26 cellular contexts compared by ENCODE assay signal in the genomic region with DNA sequence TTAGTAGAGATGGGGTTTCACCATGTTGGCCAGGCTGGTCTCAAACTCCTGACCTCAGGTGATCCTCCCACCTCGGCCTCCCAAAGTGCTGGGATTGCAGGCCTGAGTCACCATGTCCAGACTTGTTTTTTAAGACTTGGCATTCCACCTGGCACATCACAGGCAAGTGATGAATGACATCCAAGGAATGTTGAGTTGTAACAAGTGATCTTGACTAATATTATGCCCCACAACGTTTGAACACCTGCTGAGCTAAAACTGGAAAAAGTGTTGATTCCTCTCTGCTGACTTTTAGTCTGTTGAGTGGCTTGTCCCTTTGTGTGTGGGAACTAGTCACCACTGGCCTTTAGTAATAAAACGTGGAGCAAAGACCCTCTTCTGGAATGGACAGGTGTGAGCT. TPM values are rescaled to one million over a fixed set of nuclear protein-coding genes. Genes with fewer than 3 reads are reported as not detected.
A peak's percentile ranks its signal among the peaks of the same experiment; 100 is the strongest.
DNase-seq lines count a peak whose midpoint lies in the region; ATAC-seq, FAIRE-seq and TF ChIP-seq lines count a peak whose summit lies in the region.
"Had no signal": no experiment of that assay in that cellular context is flagged by ENCODE, and none has a peak within 500 bp of the region (broad histone marks: within the 10 kb centered on the region; RNA-seq: fewer than 3 reads in every experiment).

No MANE protein-coding gene starts in this region.

- no peak overlapping the region for H3T11ph ChIP-seq in H9 (ENCODE audit: low read length)

- H3K4me1 ChIP-seq in RWPE2 (ENCODE audit: insufficient read depth, poor library complexity, severe bottlenecking): peaks cover 19% of the 10 kb centered on the region
- H3K4me1 ChIP-seq in keratinocyte (ENCODE audit: control insufficient read depth, extremely low read depth, insufficient read depth, low read length): peaks cover 12% of the 10 kb centered on the region
- peaks cover 0 to 11% (median 1%) of the 10 kb centered on the region in 4 donors for H3K4me1 ChIP-seq in tibial artery
- H3K4me1 ChIP-seq in H9 (ENCODE audit: insufficient read depth, low read length): no peaks in the 10 kb centered on the region

- H3K27ac ChIP-seq in RWPE2 (ENCODE audit: poor library complexity, severe bottlenecking) (peak overlapping the region; percentile 23), keratinocyte (ENCODE audit: control insufficient read depth, insufficient read depth, low read length) (no peak overlapping the region), tibial artery (peak overlapping the region; percentile 11 to 33), H9 (ENCODE audit: insufficient read length, low read depth, low read length) (no peak overlapping the region)
- H3K27ac ChIP-seq: GM23248 had no signal

- H3K4me3 ChIP-seq in RWPE2 (ENCODE audit: severe bottlenecking): no peak overlapping the region
- H3K4me3 ChIP-seq in keratinocyte (ENCODE audit: control insufficient read depth in 2 of 3, extremely low read depth in 1 of 3, insufficient read depth in 2 of 3, low read depth in 1 of 3, low read length in 3 of 3): no peak overlapping the region
- no peak overlapping the region for H3K4me3 ChIP-seq in tibial artery
- H3K4me3 ChIP-seq: coronary artery, GM23248 had no signal

- H2BK15ac ChIP-seq in H9 (ENCODE audit: low read depth, low read length): no peak overlapping the region

- no peak overlapping the region for H3K56ac ChIP-seq in H9 (ENCODE audit: insufficient read length, low read depth, low read length)

- WGBS in H9 (ENCODE audit: extremely low coverage, insufficient read length, low lambda C conversion rate): no CpG with 5 or more reads among the region's 3 CpGs

- H3K27me3 ChIP-seq in RWPE2 (ENCODE audit: insufficient read depth, poor library complexity, severe bottlenecking) (no peaks in the 10 kb centered on the region), keratinocyte (ENCODE audit: control insufficient read depth, extremely low read depth, insufficient read depth, low read length) (no peaks in the 10 kb centered on the region), tibial artery (no peaks in the 10 kb centered on the region), H9 (ENCODE audit: insufficient read depth, low read length) (no peaks in the 10 kb centered on the region)

- DNase-seq in HPDE6-E6E7 (ENCODE audit: extremely low spot score): peak; percentile 33
- no peak for DNase-seq in RWPE2 (ENCODE audit: low spot score)
- peak; percentile 90 for DNase-seq in keratinocyte (ENCODE audit: low read depth, low spot score)
- no peak for DNase-seq in tibial artery
- no peak for DNase-seq in H9
- DNase-seq in pons (ENCODE audit: low spot score): no peak
- DNase-seq: activated CD4-positive, alpha-beta T cell treated with anti-CD3 and anti-CD28 coated beads for 1 hour; activated CD8-positive, alpha-beta memory T cell treated with anti-CD3 and anti-CD28 coated beads for 24 hours; activated T-cell treated with anti-CD3 and anti-CD28 coated beads, Interleukin-2, amount 50 U/mL, for 24 hours; CD4-positive, alpha-beta T cell; endodermal cell; left cardiac atrium; mesendoderm; naive thymus-derived CD4-positive, alpha-beta T cell; NCI-H1048; NCI-H1694 treated with DMSO at 0.1 percent for 48 hours; NCI-H524 treated with DMSO at 0.1 percent for 48 hours; occipital lobe; retina; stimulated activated CD4-positive, alpha-beta T cell treated with anti-CD3 and anti-CD28 coated beads, Interleukin-2, amount 100 ng/mL, for 48 hours; T-helper 1 cell had no signal

- H2BK5ac ChIP-seq in H9 (ENCODE audit: insufficient read length, low read length): no peak overlapping the region

- no peak overlapping the region for H2AFZ ChIP-seq in keratinocyte (ENCODE audit: control insufficient read depth, low read length)
- H2AFZ ChIP-seq in H9 (ENCODE audit: low read length): no peak overlapping the region
- H2AFZ ChIP-seq: GM23248 had no signal

- no peak for TF ChIP-seq CTCF in RWPE2 (IDR thresholded peaks at IDR 0.05; ENCODE audit: poor library complexity, severe bottlenecking)
- no peak for TF ChIP-seq CTCF in keratinocyte (optimal IDR thresholded peaks at IDR 0.05 in 1 of 3, IDR thresholded peaks at IDR 0.05 in 1 of 3, conservative IDR thresholded peaks at IDR 0.05 in 1 of 3; ENCODE audit: extremely low read depth in 1 of 3, insufficient read depth in 2 of 3, low read length in 3 of 3)
- TF ChIP-seq CTCF in tibial artery (IDR thresholded peaks at IDR 0.05): no peak
- no peak for TF ChIP-seq CTCF in H9 (conservative IDR thresholded peaks at IDR 0.05)

- no peak overlapping the region for H2BK12ac ChIP-seq in H9 (ENCODE audit: insufficient read length, low read depth, low read length)

- no peaks in the 10 kb centered on the region for H3K9me3 Mint-ChIP-seq in H9
- H3K9me3 Mint-ChIP-seq: activated T-cell treated with anti-CD3 and anti-CD28 coated beads, Interleukin-2, amount 50 U/mL, for 24 hours; CD4-positive, alpha-beta T cell; endodermal cell; naive thymus-derived CD4-positive, alpha-beta T cell; stimulated activated memory B cell treated with anti-CD40 and anti-IgM and Interleukin-4, amounts not matched to agents 10 μg/mL and 1 μg/mL and 100 μg/mL, for 72 hours had no signal

- H3K9ac ChIP-seq in keratinocyte (ENCODE audit: control insufficient read depth, extremely low read depth, insufficient read depth, low read length) (no peak overlapping the region), H9 (ENCODE audit: extremely low read depth, insufficient read length, low read length) (no peak overlapping the region)
- H3K9ac ChIP-seq: GM23248 had no signal

- intact Hi-C loops in tibial artery (cut with DNase I; ENCODE audit: low total_unique reads): no loop called here

- no peak overlapping the region for H3K23ac ChIP-seq in H9 (ENCODE audit: insufficient read length, low read depth, low read length)

- no peaks in the 10 kb centered on the region for H3K36me3 Mint-ChIP-seq in H9 (ENCODE audit: insufficient read depth in 1 of 3, low read depth in 3 of 3)
- H3K36me3 Mint-ChIP-seq: naive thymus-derived CD4-positive, alpha-beta T cell; stimulated activated memory B cell treated with anti-CD40 and anti-IgM and Interleukin-4, amounts not matched to agents 10 μg/mL and 1 μg/mL and 100 μg/mL, for 72 hours had no signal

- no peaks in the 10 kb centered on the region for H3K9me1 ChIP-seq in keratinocyte (ENCODE audit: control insufficient read depth, extremely low read depth, insufficient read depth, low read length)

- no peaks in the 10 kb centered on the region; the same call in 1 of the 2 replicates for H3K27me3 Mint-ChIP-seq in H9 (ENCODE audit: low read depth)
- H3K27me3 Mint-ChIP-seq: activated T-cell treated with anti-CD3 and anti-CD28 coated beads, Interleukin-2, amount 50 U/mL, for 24 hours; CD4-positive, alpha-beta T cell; stimulated activated memory B cell treated with anti-CD40 and anti-IgM and Interleukin-4, amounts not matched to agents 10 μg/mL and 1 μg/mL and 100 μg/mL, for 72 hours had no signal

- H2BK20ac ChIP-seq in H9 (ENCODE audit: low read depth, low read length, poor library complexity, severe bottlenecking): no peak overlapping the region

- FAIRE-seq in keratinocyte (lab: Jason Lieb, UNC): peak; percentile 88
- FAIRE-seq: RCC 7860 had no signal

- H3K18ac ChIP-seq in H9 (ENCODE audit: insufficient read length, low read depth, low read length): no peak overlapping the region

- no peak overlapping the region for H3K4ac ChIP-seq in H9 (ENCODE audit: low read depth, low read length)

- dilution Hi-C loops in keratinocyte (cut with MboI; ENCODE audit: extremely low pct_ligation_motif_present, low sequenced_read_pairs): no loop called here

- H2BK120ac ChIP-seq in H9 (ENCODE audit: low read depth, low read length, poor library complexity, severe bottlenecking): no peak overlapping the region

- ATAC-seq in RWPE2 (ENCODE audit: low read depth) (peak; percentile 70), GM18498 (IDR thresholded peaks at IDR 0.05; ENCODE audit: unreplicated experiment) (no peak)
- ATAC-seq: left cardiac atrium; naive thymus-derived CD4-positive, alpha-beta T cell; stimulated activated memory B cell treated with anti-CD40 and anti-IgM and Interleukin-4, amounts not matched to agents 10 μg/mL and 1 μg/mL and 100 μg/mL, for 72 hours had no signal

- no peaks in the 10 kb centered on the region for H3K79me1 ChIP-seq in H9 (ENCODE audit: insufficient read depth, low read depth, low read length, poor library complexity, severe bottlenecking)

- H3K4me2 ChIP-seq in keratinocyte (ENCODE audit: control insufficient read depth, extremely low read depth, insufficient read depth, low read depth, low read length) (no peak overlapping the region), H9 (ENCODE audit: insufficient read depth, insufficient read length, low read length) (no peak overlapping the region)

- H2AK5ac ChIP-seq in H9 (ENCODE audit: insufficient read length, low read length): no peak overlapping the region

- no peak overlapping the region for H4K91ac ChIP-seq in H9 (ENCODE audit: insufficient read length, low read depth, low read length)

- H3K36me3 ChIP-seq in RWPE2 (ENCODE audit: low read depth) (no peaks in the 10 kb centered on the region), keratinocyte (ENCODE audit: control insufficient read depth in 2 of 2, extremely low read depth in 1 of 2, insufficient read depth in 2 of 2, low read length in 2 of 2) (no peaks in the 10 kb centered on the region), tibial artery (no peaks in the 10 kb centered on the region)

- H3K79me2 ChIP-seq in keratinocyte (ENCODE audit: control insufficient read depth, insufficient read depth, low read length): no peaks in the 10 kb centered on the region
- H3K79me2 ChIP-seq in H9 (ENCODE audit: insufficient read depth, low read length): no peaks in the 10 kb centered on the region

- H3K27ac Mint-ChIP-seq in H9: no peak overlapping the region
- H3K27ac Mint-ChIP-seq: activated T-cell treated with anti-CD3 and anti-CD28 coated beads, Interleukin-2, amount 50 U/mL, for 24 hours; CD4-positive, alpha-beta T cell; endodermal cell; stimulated activated memory B cell treated with anti-CD40 and anti-IgM and Interleukin-4, amounts not matched to agents 10 μg/mL and 1 μg/mL and 100 μg/mL, for 72 hours had no signal

- no peaks in the 10 kb centered on the region for H3K23me2 ChIP-seq in H9 (ENCODE audit: insufficient read length, low read depth, low read length, poor library complexity, severe bottlenecking)

- H4K20me1 ChIP-seq in keratinocyte (ENCODE audit: control insufficient read depth, extremely low read depth, insufficient read depth, low read length): no peaks in the 10 kb centered on the region
- H4K20me1 ChIP-seq in H9 (ENCODE audit: control insufficient read depth, insufficient read depth, insufficient read length): no peaks in the 10 kb centered on the region

- H3K4me1 Mint-ChIP-seq in H9: peaks cover 5% of the 10 kb centered on the region in 2 experiments
- H3K4me1 Mint-ChIP-seq: endodermal cell; stimulated activated memory B cell treated with anti-CD40 and anti-IgM and Interleukin-4, amounts not matched to agents 10 μg/mL and 1 μg/mL and 100 μg/mL, for 72 hours had no signal

- H3K4me3 Mint-ChIP-seq in H9: no peak overlapping the region
- H3K4me3 Mint-ChIP-seq: activated T-cell treated with anti-CD3 and anti-CD28 coated beads, Interleukin-2, amount 50 U/mL, for 24 hours; CD4-positive, alpha-beta T cell; endodermal cell; naive thymus-derived CD4-positive, alpha-beta T cell; stimulated activated memory B cell treated with anti-CD40 and anti-IgM and Interleukin-4, amounts not matched to agents 10 μg/mL and 1 μg/mL and 100 μg/mL, for 72 hours had no signal

- no peak overlapping the region for H3K14ac ChIP-seq in H9 (ENCODE audit: insufficient read depth, low read length)

- H4K8ac ChIP-seq in H9 (replicated peaks; ENCODE audit: insufficient read length, low read depth, low read length): no peak overlapping the region

- no peak overlapping the region for H4K5ac ChIP-seq in H9 (ENCODE audit: insufficient read length, low read depth, low read length)

- H3K9me3 ChIP-seq in RWPE2 (ENCODE audit: severe bottlenecking) (no peaks in the 10 kb centered on the region), keratinocyte (ENCODE audit: control insufficient read depth, low read depth, low read length) (no peaks in the 10 kb centered on the region), tibial artery (no peaks in the 10 kb centered on the region), H9 (ENCODE audit: control insufficient read depth, low read depth, low read length) (no peaks in the 10 kb centered on the region)

RNA-seq across cellular contexts. Expression of a gene that starts 54.6 kb away (rescaled TPM):
- polyA plus RNA-seq in keratinocyte: 150 to 432 TPM (median 162 TPM) in 3 replicates
- polyA plus RNA-seq in keratinocyte (2011; ENCODE audit: low read depth): 131 TPM
- 254 and 350 TPM in 2 replicates for polyA plus RNA-seq in keratinocyte (2011; cell fraction: cytosol; rRNA removed)
- 71.4 and 177 TPM in 2 replicates for polyA plus RNA-seq in keratinocyte (2011; cell fraction: nucleus; rRNA removed)
- 194 and 252 TPM in 2 replicates for polyA plus RNA-seq in keratinocyte (2012; ENCODE audit: low replicate concordance)
- 2.4 to 28.7 TPM (median 11.3 TPM) in 3 replicates for polyA minus RNA-seq in keratinocyte
- polyA minus RNA-seq in keratinocyte (2011; cell fraction: cytosol; rRNA and poly(A)+ RNA removed): 19.0 TPM
- polyA minus RNA-seq in keratinocyte (2011; cell fraction: nucleus; rRNA and poly(A)+ RNA removed): 10.9 and 22.6 TPM in 2 replicates
- 288 and 296 TPM in 2 replicates for total RNA-seq in H9 (2021)

Comparison
In these comparisons a context has a peak if more than half of its experiments do, and no peak if none do; other contexts are left out.
1. DNase-seq: peak in HPDE6-E6E7 (single experiment) and keratinocyte (single experiment); none in RWPE2 (single experiment), tibial artery (0 of 2), H9 (single experiment) and pons (single experiment).
2. H3K27ac ChIP-seq: peak in RWPE2 (single experiment) and tibial artery (2 of 2); none in keratinocyte (single experiment) and H9 (single experiment).